ENCODE assay signal across 14 cellular contexts in genomic region chr16:11259288-11259621, GRCh38. TPM values are rescaled to one million over a fixed set of nuclear protein-coding genes. Genes with fewer than 3 reads are reported as not detected.
DNase-seq lines count a peak whose midpoint lies in the region; ATAC-seq and TF ChIP-seq lines count a peak whose summit lies in the region.
"Had no signal": no experiment of that assay in that cellular context is flagged by ENCODE, and none has a peak within 500 bp of the region (broad histone marks: within the 10 kb centered on the region; RNA-seq: fewer than 3 reads in every experiment).

No MANE protein-coding gene starts in this region.

- peaks cover 19% of the 10 kb centered on the region for H3K27me3 Mint-ChIP-seq in activated CD4-positive, alpha-beta memory T cell treated with anti-CD3 and anti-CD28 coated beads, Interleukin-2, amount 10 ng/mL, durations not matched to agents 7 days and 5 days
- no peaks in the 10 kb centered on the region for H3K27me3 Mint-ChIP-seq in activated CD4-positive, alpha-beta memory T cell treated with anti-CD3 and anti-CD28 coated beads for 36 hours
- peaks cover 4 to 10% (median 7%) of the 10 kb centered on the region in 3 donors for H3K27me3 Mint-ChIP-seq in immature natural killer cell (ENCODE audit: low read depth in 3 of 3)
- peaks cover 12% of the 10 kb centered on the region for H3K27me3 Mint-ChIP-seq in stimulated activated naive CD8-positive, alpha-beta T cell treated with anti-CD3 and anti-CD28 coated beads, Interleukin-15, amount 100 ng/mL, for 72 hours
- no peaks in the 10 kb centered on the region for H3K27me3 Mint-ChIP-seq in CD8-positive, alpha-beta T cell (ENCODE audit: low read depth)

- H3K4me3 Mint-ChIP-seq in activated CD4-positive, alpha-beta memory T cell treated with anti-CD3 and anti-CD28 coated beads, Interleukin-2, amount 10 ng/mL, durations not matched to agents 7 days and 5 days: no peak overlapping the region
- H3K4me3 Mint-ChIP-seq in activated CD4-positive, alpha-beta memory T cell treated with anti-CD3 and anti-CD28 coated beads for 36 hours: no peak overlapping the region
- peak overlapping the region in 3 of 5 donors; percentile 62 to 72 (median 67) for H3K4me3 Mint-ChIP-seq in immature natural killer cell
- H3K4me3 Mint-ChIP-seq in stimulated activated naive CD8-positive, alpha-beta T cell treated with anti-CD3 and anti-CD28 coated beads, Interleukin-15, amount 100 ng/mL, for 72 hours: peak overlapping the region; percentile 39 to 61
- no peak overlapping the region for H3K4me3 Mint-ChIP-seq in CD8-positive, alpha-beta T cell

- no peaks in the 10 kb centered on the region for H3K9me3 Mint-ChIP-seq in activated CD4-positive, alpha-beta memory T cell treated with anti-CD3 and anti-CD28 coated beads, Interleukin-2, amount 10 ng/mL, durations not matched to agents 7 days and 5 days
- no peaks in the 10 kb centered on the region for H3K9me3 Mint-ChIP-seq in activated CD4-positive, alpha-beta memory T cell treated with anti-CD3 and anti-CD28 coated beads for 36 hours
- H3K9me3 Mint-ChIP-seq in immature natural killer cell: no peaks in the 10 kb centered on the region
- H3K9me3 Mint-ChIP-seq in stimulated activated naive CD8-positive, alpha-beta T cell treated with anti-CD3 and anti-CD28 coated beads, Interleukin-15, amount 100 ng/mL, for 72 hours: no peaks in the 10 kb centered on the region
- no peaks in the 10 kb centered on the region for H3K9me3 Mint-ChIP-seq in CD8-positive, alpha-beta T cell

- TF ChIP-seq CTCF in OCI-LY3 (IDR thresholded peaks at IDR 0.05; ENCODE audit: low read depth, low read length): no peak
- TF ChIP-seq CTCF in CD8-positive, alpha-beta T cell (IDR thresholded peaks at IDR 0.05): no peak

- H3K9ac ChIP-seq in OCI-LY3 (ENCODE audit: low read length): no peak overlapping the region
- H3K9ac ChIP-seq: parathyroid adenoma had no signal

- H3K79me2 ChIP-seq in OCI-LY3 (ENCODE audit: low read length): peaks cover 16% of the 10 kb centered on the region
- H3K79me2 ChIP-seq: parathyroid adenoma had no signal

- no peak overlapping the region for H3K27ac ChIP-seq in OCI-LY3 (ENCODE audit: low read length)
- no peak overlapping the region for H3K27ac ChIP-seq in CD8-positive, alpha-beta T cell (ENCODE audit: low read depth, low read length)
- H3K27ac ChIP-seq in caudate nucleus (ENCODE audit: low read depth, low read length): no peak overlapping the region
- H3K27ac ChIP-seq: parathyroid adenoma, VCaP had no signal

- peaks cover 11% of the 10 kb centered on the region for H3K36me3 ChIP-seq in OCI-LY3 (replicated peaks; ENCODE audit: low read depth, low read length)
- no peaks in the 10 kb centered on the region for H3K36me3 ChIP-seq in CD8-positive, alpha-beta T cell (ENCODE audit: insufficient read depth, low read length)

- intact Hi-C loops in activated CD4-positive, alpha-beta memory T cell treated with anti-CD3 and anti-CD28 coated beads for 36 hours (cut with micrococcal nuclease): no loop called here
- intact Hi-C loops in CD8-positive, alpha-beta T cell (cut with DNase I, micrococcal nuclease): loop anchor here (5.0 to 10.0 kb wide), 10 partner anchors 53 to 658 kb away; partner anchors contain the start of genes GSPT1 (in 2 of the 2), NUBP1 (in 2 of the 2), CLEC16A (in 1 of the 2) and DEXI (in 1 of the 2)

- H3K27ac Mint-ChIP-seq in activated CD4-positive, alpha-beta memory T cell treated with anti-CD3 and anti-CD28 coated beads, Interleukin-2, amount 10 ng/mL, durations not matched to agents 7 days and 5 days: peak overlapping the region; percentile 31
- no peak overlapping the region for H3K27ac Mint-ChIP-seq in activated CD4-positive, alpha-beta memory T cell treated with anti-CD3 and anti-CD28 coated beads for 36 hours
- H3K27ac Mint-ChIP-seq in immature natural killer cell: peak overlapping the region in 5 of 6 donors; percentile 29 to 78 (median 54)
- no peak overlapping the region for H3K27ac Mint-ChIP-seq in stimulated activated naive CD8-positive, alpha-beta T cell treated with anti-CD3 and anti-CD28 coated beads, Interleukin-15, amount 100 ng/mL, for 72 hours
- H3K27ac Mint-ChIP-seq in CD8-positive, alpha-beta T cell: no peak overlapping the region

- H3K36me3 Mint-ChIP-seq in activated CD4-positive, alpha-beta memory T cell treated with anti-CD3 and anti-CD28 coated beads, Interleukin-2, amount 10 ng/mL, durations not matched to agents 7 days and 5 days (ENCODE audit: low read depth): peaks cover 17% of the 10 kb centered on the region
- peaks cover 19% of the 10 kb centered on the region for H3K36me3 Mint-ChIP-seq in activated CD4-positive, alpha-beta memory T cell treated with anti-CD3 and anti-CD28 coated beads for 36 hours
- H3K36me3 Mint-ChIP-seq in immature natural killer cell: no peaks in the 10 kb centered on the region
- peaks cover 3% of the 10 kb centered on the region for H3K36me3 Mint-ChIP-seq in CD8-positive, alpha-beta T cell

- H3K4me1 ChIP-seq in OCI-LY3 (ENCODE audit: low read length): peaks cover 41% of the 10 kb centered on the region
- peaks cover 50% of the 10 kb centered on the region for H3K4me1 ChIP-seq in CD8-positive, alpha-beta T cell (ENCODE audit: insufficient read depth, low read length)

- CTCF ChIA-PET in activated CD4-positive, alpha-beta memory T cell treated with anti-CD3 and anti-CD28 coated beads, Interleukin-2, amount 10 ng/mL, durations not matched to agents 7 days and 5 days (lab: Charles Lee): interaction anchor here (1.1 to 8.0 kb wide), 9 partner anchors 89 to 306 kb away, joined by 3 to 233 read pairs (median 10); no protein-coding TSS in a partner anchor
- CTCF ChIA-PET in activated CD4-positive, alpha-beta memory T cell treated with anti-CD3 and anti-CD28 coated beads for 36 hours (lab: Charles Lee): interaction anchor here (1.4 to 6.8 kb wide), 7 partner anchors 52 to 302 kb away, joined by 3 to 118 read pairs (median 29); no protein-coding TSS in a partner anchor
- CTCF ChIA-PET in CD8-positive, alpha-beta T cell (lab: Charles Lee): interaction anchor here (1.1 to 8.0 kb wide), 4 partner anchors 77 to 296 kb away, joined by 3 to 42 read pairs (median 23); no protein-coding TSS in a partner anchor

- POLR2A ChIA-PET in activated CD4-positive, alpha-beta memory T cell treated with anti-CD3 and anti-CD28 coated beads, Interleukin-2, amount 10 ng/mL, durations not matched to agents 7 days and 5 days (lab: Charles Lee): interaction anchor here (0.9 to 8.7 kb wide), 9 partner anchors 25 to 290 kb away, joined by 3 to 309 read pairs (median 7); no protein-coding TSS in a partner anchor
- POLR2A ChIA-PET in activated CD4-positive, alpha-beta memory T cell treated with anti-CD3 and anti-CD28 coated beads for 36 hours (lab: Charles Lee): interaction anchor here (0.8 to 1.2 kb wide), 4 partner anchors 38 to 276 kb away, joined by 3 to 4 read pairs (median 4); no protein-coding TSS in a partner anchor
- POLR2A ChIA-PET in CD8-positive, alpha-beta T cell (lab: Charles Lee): interaction anchor here (1.0 to 1.6 kb wide), 2 partner anchors 10 to 95 kb away, joined by 3 to 6 read pairs; partner anchors contain the start of gene TNP2

- no peak overlapping the region for H2AFZ ChIP-seq in OCI-LY3 (ENCODE audit: low read depth, low read length)

- H3K27me3 ChIP-seq in OCI-LY3 (ENCODE audit: low read depth, low read length): peaks cover 13% of the 10 kb centered on the region; the same call in 1 of the 2 replicates
- H3K27me3 ChIP-seq in CD8-positive, alpha-beta T cell (ENCODE audit: insufficient read depth, low read length): no peaks in the 10 kb centered on the region

- H4K20me1 ChIP-seq in OCI-LY3 (ENCODE audit: insufficient read depth, low read length): peaks cover 12% of the 10 kb centered on the region

- no peaks in the 10 kb centered on the region for H3K9me3 ChIP-seq in OCI-LY3 (ENCODE audit: insufficient read depth, low read length)
- H3K9me3 ChIP-seq in CD8-positive, alpha-beta T cell (ENCODE audit: low read length): no peaks in the 10 kb centered on the region

- no peak overlapping the region for H3K4me3 ChIP-seq in OCI-LY3 (ENCODE audit: low read length)
- H3K4me3 ChIP-seq in CD8-positive, alpha-beta T cell (ENCODE audit: low read depth, low read length): no peak overlapping the region

- H3K4me2 ChIP-seq in OCI-LY3 (ENCODE audit: low read length): peak overlapping the region; percentile 67

- no peak for DNase-seq in activated CD4-positive, alpha-beta memory T cell treated with anti-CD3 and anti-CD28 coated beads, Interleukin-2, amount 10 ng/mL, durations not matched to agents 7 days and 5 days
- no peak for DNase-seq in activated CD4-positive, alpha-beta memory T cell treated with anti-CD3 and anti-CD28 coated beads for 36 hours
- no peak for DNase-seq in immature natural killer cell
- no peak for DNase-seq in stimulated activated naive CD8-positive, alpha-beta T cell treated with anti-CD3 and anti-CD28 coated beads, Interleukin-15, amount 100 ng/mL, for 72 hours
- no peak for DNase-seq in CD8-positive, alpha-beta T cell
- DNase-seq in caudate nucleus (lab: John Stamatoyannopoulos, UW): no peak
- DNase-seq: NCI-H446 had no signal

- no peak for ATAC-seq in stimulated activated naive CD8-positive, alpha-beta T cell treated with anti-CD3 and anti-CD28 coated beads, Interleukin-15, amount 100 ng/mL, for 72 hours
- no peak for ATAC-seq in GM21528 (IDR thresholded peaks at IDR 0.05; ENCODE audit: low FRiP score, unreplicated experiment)
- ATAC-seq in CD8-positive, alpha-beta T cell: no peak

- H3K4me1 Mint-ChIP-seq in activated CD4-positive, alpha-beta memory T cell treated with anti-CD3 and anti-CD28 coated beads, Interleukin-2, amount 10 ng/mL, durations not matched to agents 7 days and 5 days: peaks cover 49% of the 10 kb centered on the region
- H3K4me1 Mint-ChIP-seq in activated CD4-positive, alpha-beta memory T cell treated with anti-CD3 and anti-CD28 coated beads for 36 hours (ENCODE audit: low read depth): peaks cover 46% of the 10 kb centered on the region
- H3K4me1 Mint-ChIP-seq in immature natural killer cell: peaks cover 35 to 36% of the 10 kb centered on the region in 2 donors
- peaks cover 62% of the 10 kb centered on the region for H3K4me1 Mint-ChIP-seq in stimulated activated naive CD8-positive, alpha-beta T cell treated with anti-CD3 and anti-CD28 coated beads, Interleukin-15, amount 100 ng/mL, for 72 hours
- peaks cover 45% of the 10 kb centered on the region for H3K4me1 Mint-ChIP-seq in CD8-positive, alpha-beta T cell (ENCODE audit: low read depth)

RNA-seq across cellular contexts. Expression of gene SOCS1, which starts 3.3 kb away (rescaled TPM):
- 100 to 1,000 TPM; 136 to 142 TPM for total RNA-seq in activated CD4-positive, alpha-beta memory T cell treated with anti-CD3 and anti-CD28 coated beads, Interleukin-2, amount 10 ng/mL, durations not matched to agents 7 days and 5 days
- 100 to 1,000 TPM; 146 to 152 TPM for total RNA-seq in activated CD4-positive, alpha-beta memory T cell treated with anti-CD3 and anti-CD28 coated beads for 36 hours
- polyA plus RNA-seq in immature natural killer cell: 10 to 100 TPM; 14.0 to 24.4 (median 14.5) TPM
- total RNA-seq in CD8-positive, alpha-beta T cell: 10 to 100 TPM; 74.5 to 75.6 TPM

RNA-seq across cellular contexts. Expression of gene TNP2, which starts 9.9 kb away (rescaled TPM):
- total RNA-seq in activated CD4-positive, alpha-beta memory T cell treated with anti-CD3 and anti-CD28 coated beads, Interleukin-2, amount 10 ng/mL, durations not matched to agents 7 days and 5 days: not detected
- not detected for total RNA-seq in activated CD4-positive, alpha-beta memory T cell treated with anti-CD3 and anti-CD28 coated beads for 36 hours
- polyA plus RNA-seq in immature natural killer cell: not detected
- not detected for total RNA-seq in CD8-positive, alpha-beta T cell
- total RNA-seq: frontal cortex, temporal lobe had no signal
- polyA plus RNA-seq: AG04450 had no signal

RNA-seq across cellular contexts. Expression of gene PRM3, which starts 14.2 kb away (rescaled TPM):
- not detected for total RNA-seq in activated CD4-positive, alpha-beta memory T cell treated with anti-CD3 and anti-CD28 coated beads, Interleukin-2, amount 10 ng/mL, durations not matched to agents 7 days and 5 days
- total RNA-seq in activated CD4-positive, alpha-beta memory T cell treated with anti-CD3 and anti-CD28 coated beads for 36 hours: not detected
- polyA plus RNA-seq in immature natural killer cell: not detected
- total RNA-seq in CD8-positive, alpha-beta T cell: not detected
- total RNA-seq: frontal cortex, temporal lobe had no signal
- polyA plus RNA-seq: AG04450 had no signal

RNA-seq across cellular contexts. Expression of gene PRM2, which starts 17.0 kb away (rescaled TPM):
- not detected for total RNA-seq in activated CD4-positive, alpha-beta memory T cell treated with anti-CD3 and anti-CD28 coated beads, Interleukin-2, amount 10 ng/mL, durations not matched to agents 7 days and 5 days
- total RNA-seq in activated CD4-positive, alpha-beta memory T cell treated with anti-CD3 and anti-CD28 coated beads for 36 hours: not detected
- not detected for polyA plus RNA-seq in immature natural killer cell
- not detected for total RNA-seq in CD8-positive, alpha-beta T cell
- total RNA-seq: frontal cortex, temporal lobe had no signal
- polyA plus RNA-seq: AG04450 had no signal

RNA-seq across cellular contexts. Expression of gene PRM1, which starts 21.9 kb away (rescaled TPM):
- total RNA-seq in activated CD4-positive, alpha-beta memory T cell treated with anti-CD3 and anti-CD28 coated beads, Interleukin-2, amount 10 ng/mL, durations not matched to agents 7 days and 5 days: not detected
- not detected for total RNA-seq in activated CD4-positive, alpha-beta memory T cell treated with anti-CD3 and anti-CD28 coated beads for 36 hours
- polyA plus RNA-seq in immature natural killer cell: not detected
- total RNA-seq in CD8-positive, alpha-beta T cell: not detected
- total RNA-seq: frontal cortex, temporal lobe had no signal
- polyA plus RNA-seq: AG04450 had no signal

Comparison
In these comparisons a context has a peak if more than half of its experiments do, and no peak if none do; other contexts are left out.
1. H3K27ac Mint-ChIP-seq: peak in activated CD4-positive, alpha-beta memory T cell treated with anti-CD3 and anti-CD28 coated beads, Interleukin-2, amount 10 ng/mL, durations not matched to agents 7 days and 5 days (single experiment) and immature natural killer cell (5 of 6); none in activated CD4-positive, alpha-beta memory T cell treated with anti-CD3 and anti-CD28 coated beads for 36 hours (single experiment), stimulated activated naive CD8-positive, alpha-beta T cell treated with anti-CD3 and anti-CD28 coated beads, Interleukin-15, amount 100 ng/mL, for 72 hours (0 of 2) and CD8-positive, alpha-beta T cell (single experiment).
2. H3K4me3 Mint-ChIP-seq: peak in immature natural killer cell (3 of 5) and stimulated activated naive CD8-positive, alpha-beta T cell treated with anti-CD3 and anti-CD28 coated beads, Interleukin-15, amount 100 ng/mL, for 72 hours (2 of 2); none in activated CD4-positive, alpha-beta memory T cell treated with anti-CD3 and anti-CD28 coated beads, Interleukin-2, amount 10 ng/mL, durations not matched to agents 7 days and 5 days (single experiment), activated CD4-positive, alpha-beta memory T cell treated with anti-CD3 and anti-CD28 coated beads for 36 hours (single experiment) and CD8-positive, alpha-beta T cell (single experiment).